ENCODE assay signal across 9 cellular contexts in the genomic region with DNA sequence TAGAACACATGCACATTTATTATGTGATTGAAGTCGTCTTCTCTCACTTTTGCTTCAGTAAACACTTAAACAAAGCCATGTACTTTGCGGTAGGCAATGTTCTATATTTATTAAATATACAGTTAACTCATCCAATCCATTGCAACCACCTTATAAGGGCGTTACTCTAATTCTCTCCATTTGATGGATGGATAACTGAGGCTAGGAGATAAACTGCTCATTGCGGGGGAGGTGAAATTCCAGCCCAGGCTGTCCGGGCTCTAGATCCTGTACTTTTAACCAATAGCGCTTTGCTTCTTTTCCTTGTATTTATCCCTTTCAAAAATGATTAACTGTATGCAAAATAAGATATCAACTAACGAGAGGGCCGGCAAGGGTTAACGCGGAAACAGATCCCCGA. TPM values are rescaled to one million over a fixed set of nuclear protein-coding genes. Genes with fewer than 3 reads are reported as not detected.
A peak's percentile ranks its signal among the peaks of the same experiment; 100 is the strongest.
DNase-seq lines count a peak whose midpoint lies in the region; ATAC-seq and TF ChIP-seq lines count a peak whose summit lies in the region.
"Had no signal": no experiment of that assay in that cellular context is flagged by ENCODE, and none has a peak within 500 bp of the region (broad histone marks: within the 10 kb centered on the region; RNA-seq: fewer than 3 reads in every experiment).

No MANE protein-coding gene starts in this region.

- H3K9me3 ChIP-seq in ascending aorta (no peaks in the 10 kb centered on the region), iPS-18c (ENCODE audit: control insufficient read depth, insufficient read depth, low read length) (no peaks in the 10 kb centered on the region)
- no peaks in the 10 kb centered on the region for H3K9me3 ChIP-seq in CD8-positive, alpha-beta T cell (ENCODE audit: low read length)

- peak overlapping the region in 4 of 7 donors; percentile 21 to 85 (median 58) for H3K27ac Mint-ChIP-seq in CD14-positive monocyte
- H3K27ac Mint-ChIP-seq in CD8-positive, alpha-beta T cell: no peak overlapping the region

- H3K4me1 Mint-ChIP-seq in CD14-positive monocyte: peaks cover 26% of the 10 kb centered on the region
- peaks cover 7% of the 10 kb centered on the region for H3K4me1 Mint-ChIP-seq in CD8-positive, alpha-beta T cell (ENCODE audit: low read depth)

- peaks cover 2 to 13% of the 10 kb centered on the region in 2 donors for H3K4me1 ChIP-seq in ascending aorta
- no peaks in the 10 kb centered on the region for H3K4me1 ChIP-seq in rectal smooth muscle tissue (ENCODE audit: control insufficient read depth, insufficient read depth, low read length)
- no peaks in the 10 kb centered on the region for H3K4me1 ChIP-seq in CD8-positive, alpha-beta T cell (ENCODE audit: insufficient read depth, low read length)

- intact Hi-C loops in CD14-positive monocyte (cut with micrococcal nuclease) (loop anchor here in 1 of 2 donors (5.0 kb wide), 2 partner anchors 38 to 187 kb away; no protein-coding TSS in a partner anchor), ascending aorta (cut with DNase I) (loop anchor here (5.0 to 10.0 kb wide), 6 partner anchors 187 to 1030 kb away; no protein-coding TSS in a partner anchor)
- intact Hi-C loops in CD8-positive, alpha-beta T cell (cut with DNase I, micrococcal nuclease): no loop called here

- peak overlapping the region; percentile 72 to 85 for H3K4me3 ChIP-seq in ascending aorta
- peak overlapping the region; percentile 91 for H3K4me3 ChIP-seq in iPS-18c (ENCODE audit: insufficient read depth, low read depth, low read length)
- H3K4me3 ChIP-seq in rectal smooth muscle tissue (ENCODE audit: low read length): peak overlapping the region; percentile 90
- H3K4me3 ChIP-seq in CD8-positive, alpha-beta T cell (ENCODE audit: low read depth, low read length): no peak overlapping the region

- CTCF ChIA-PET in CD8-positive, alpha-beta T cell (lab: Charles Lee): no interaction called here

- peaks cover 8 to 10% (median 8%) of the 10 kb centered on the region in 3 donors for H3K27me3 Mint-ChIP-seq in CD14-positive monocyte (ENCODE audit: low read depth in 3 of 3)
- peaks cover 28% of the 10 kb centered on the region for H3K27me3 Mint-ChIP-seq in CD8-positive, alpha-beta T cell (ENCODE audit: low read depth)

- H3K36me3 ChIP-seq in ascending aorta (no peaks in the 10 kb centered on the region), rectal smooth muscle tissue (ENCODE audit: control insufficient read depth, insufficient read depth, low read length) (no peaks in the 10 kb centered on the region)
- no peaks in the 10 kb centered on the region for H3K36me3 ChIP-seq in CD8-positive, alpha-beta T cell (ENCODE audit: insufficient read depth, low read length)

- no peak for DNase-seq in CD14-positive monocyte (ENCODE audit: low spot score)
- DNase-seq in ascending aorta (ENCODE audit: low spot score in 2 of 2): no peak
- DNase-seq in NCI-H1092 (lab: John Stamatoyannopoulos, UW): no peak
- no peak for DNase-seq in CD8-positive, alpha-beta T cell
- no peak for DNase-seq in NCI-H69 (lab: John Stamatoyannopoulos, UW)
- no peak for DNase-seq in NCI-H128 (lab: John Stamatoyannopoulos, UW; ENCODE audit: unreplicated experiment)
- DNase-seq: KBM-7 had no signal

- no peak for TF ChIP-seq CTCF in CD14-positive monocyte (IDR thresholded peaks at IDR 0.05)
- no peak for TF ChIP-seq CTCF in ascending aorta (IDR thresholded peaks at IDR 0.05)
- no peak for TF ChIP-seq CTCF in CD8-positive, alpha-beta T cell (IDR thresholded peaks at IDR 0.05)

- H3K27me3 ChIP-seq in ascending aorta: no peaks in the 10 kb centered on the region
- H3K27me3 ChIP-seq in rectal smooth muscle tissue (ENCODE audit: control insufficient read depth, insufficient read depth, low read length): no peaks in the 10 kb centered on the region
- peaks cover 4% of the 10 kb centered on the region for H3K27me3 ChIP-seq in CD8-positive, alpha-beta T cell (ENCODE audit: insufficient read depth, low read length)

- POLR2A ChIA-PET in CD8-positive, alpha-beta T cell (lab: Charles Lee): interaction anchor here (0.6 kb wide), 1 partner anchor 158 kb away, joined by 3 read pairs; no protein-coding TSS in a partner anchor

- no peak overlapping the region for H3K9ac ChIP-seq in rectal smooth muscle tissue (ENCODE audit: low read length)

- ATAC-seq in CD8-positive, alpha-beta T cell: no peak

- peaks cover 5% of the 10 kb centered on the region in 2 donors for H3K36me3 Mint-ChIP-seq in CD14-positive monocyte
- H3K36me3 Mint-ChIP-seq in CD8-positive, alpha-beta T cell: no peaks in the 10 kb centered on the region

- H3K4me3 Mint-ChIP-seq in CD14-positive monocyte: peak overlapping the region; percentile 87 to 99
- no peak overlapping the region for H3K4me3 Mint-ChIP-seq in CD8-positive, alpha-beta T cell

- H3K27ac ChIP-seq in ascending aorta: peak overlapping the region; percentile 93 to 94
- H3K27ac ChIP-seq in rectal smooth muscle tissue (ENCODE audit: low read depth, low read length): no peak overlapping the region
- no peak overlapping the region for H3K27ac ChIP-seq in CD8-positive, alpha-beta T cell (ENCODE audit: low read depth, low read length)

- H3K9me3 Mint-ChIP-seq in CD14-positive monocyte: no peaks in the 10 kb centered on the region
- no peaks in the 10 kb centered on the region for H3K9me3 Mint-ChIP-seq in CD8-positive, alpha-beta T cell

RNA-seq across cellular contexts. Expression of a gene that starts 1.2 kb away (rescaled TPM):
- 100 to 1,000 TPM in 1 of 2 donors, 10 to 100 TPM in 1; 93.6 to 128 TPM for polyA plus RNA-seq in CD14-positive monocyte
- 94.1 TPM for total RNA-seq in ascending aorta
- total RNA-seq in CD8-positive, alpha-beta T cell: under 1 TPM; 0.22 TPM

Comparison
In these comparisons a context has a peak if more than half of its experiments do, and no peak if none do; other contexts are left out.
1. H3K27ac ChIP-seq: peak in ascending aorta (2 of 2); none in rectal smooth muscle tissue (single experiment) and CD8-positive, alpha-beta T cell (single experiment).
2. RNA of a gene that starts 1.2 kb away (total RNA-seq): 94.1 TPM in ascending aorta (single experiment); 0.22 TPM in CD8-positive, alpha-beta T cell; every median in the first group is over 10 times any median in the second.